In the genomic region with DNA sequence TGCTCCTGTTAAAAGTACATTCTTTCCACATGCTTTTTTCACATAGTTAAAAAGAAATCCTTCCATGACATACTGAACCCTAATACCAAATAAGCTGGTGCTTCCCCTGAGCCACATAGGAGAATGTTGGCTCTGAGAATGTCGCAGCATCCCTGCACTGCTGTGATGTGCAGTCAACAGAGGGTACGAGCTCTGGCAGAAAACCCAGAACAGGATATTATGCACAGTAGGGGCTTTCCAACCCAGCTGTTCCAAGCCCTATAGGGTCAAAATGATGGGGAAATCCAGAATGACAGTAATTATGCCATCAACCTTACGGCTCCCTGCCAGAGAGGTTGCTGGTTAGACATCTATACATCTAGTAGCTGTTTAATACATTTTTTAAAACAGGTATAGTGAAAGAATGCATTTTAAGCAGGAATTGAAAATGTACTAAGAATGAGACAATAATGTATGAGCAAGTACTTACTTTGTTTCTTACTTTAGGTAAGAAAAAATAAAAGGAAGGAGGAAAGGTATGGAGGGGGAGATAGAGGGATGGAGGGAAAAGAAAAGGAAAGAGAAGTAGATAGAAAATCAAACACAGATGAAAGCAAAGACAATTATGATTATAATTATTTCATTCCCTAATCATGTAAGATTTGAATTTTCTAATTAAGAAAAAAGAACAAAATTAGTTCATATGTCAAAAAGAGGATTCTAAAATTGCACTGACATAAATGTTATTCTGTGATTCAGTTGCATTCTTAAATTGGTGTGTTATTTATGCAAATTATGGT, we compare ENCODE assay signal across 9 cellular contexts.
DNase-seq lines count a peak whose midpoint lies in the region; ATAC-seq and TF ChIP-seq lines count a peak whose summit lies in the region.
"Had no signal": no experiment of that assay in that cellular context is flagged by ENCODE, and none has a peak within 500 bp of the region (broad histone marks: within the 10 kb centered on the region; RNA-seq: fewer than 3 reads in every experiment).

No MANE protein-coding gene starts in this region.

- peak overlapping the region; percentile 61 to 85 for H3K4me3 Mint-ChIP-seq in stimulated activated naive CD8-positive, alpha-beta T cell treated with anti-CD3 and anti-CD28 coated beads, Interleukin-15, amount 100 ng/mL, for 72 hours
- H3K4me3 Mint-ChIP-seq in glutamatergic neuron (ENCODE audit: unreplicated experiment) = no peak overlapping the region

- no peaks in the 10 kb centered on the region for H3K27me3 ChIP-seq in HL-60 (ENCODE audit: insufficient read depth, poor library complexity, severe bottlenecking)
- H3K27me3 ChIP-seq: Peyer's patch had no signal

- H3K27ac Mint-ChIP-seq in activated naive CD4-positive, alpha-beta T cell treated with anti-CD3 and anti-CD28 coated beads, Interleukin-2, amount 50 U/mL, for 72 hours = peak overlapping the region; percentile 84 to 99
- H3K27ac Mint-ChIP-seq in stimulated activated naive CD8-positive, alpha-beta T cell treated with anti-CD3 and anti-CD28 coated beads, Interleukin-15, amount 100 ng/mL, for 72 hours = peak overlapping the region; percentile 93 to 96
- H3K27ac Mint-ChIP-seq in glutamatergic neuron (ENCODE audit: unreplicated experiment) = no peak overlapping the region

- no peak for TF ChIP-seq CTCF in HL-60 (IDR thresholded peaks at IDR 0.05; ENCODE audit: insufficient read depth, low read length)
- no peak for TF ChIP-seq CTCF in glutamatergic neuron (IDR thresholded peaks at IDR 0.05; ENCODE audit: partially characterized antibody, unreplicated experiment)

- H3K9me3 Mint-ChIP-seq in activated naive CD4-positive, alpha-beta T cell treated with anti-CD3 and anti-CD28 coated beads, Interleukin-2, amount 50 U/mL, for 72 hours = no peaks in the 10 kb centered on the region
- H3K9me3 Mint-ChIP-seq in stimulated activated naive CD8-positive, alpha-beta T cell treated with anti-CD3 and anti-CD28 coated beads, Interleukin-15, amount 100 ng/mL, for 72 hours = no peaks in the 10 kb centered on the region
- H3K9me3 Mint-ChIP-seq in glutamatergic neuron (ENCODE audit: unreplicated experiment) = no peaks in the 10 kb centered on the region

- H3K27ac ChIP-seq in HL-60 (replicated peaks) = peak overlapping the region; percentile 38

- DNase-seq in activated gamma-delta T cell treated with Interleukin-2 at 50 U/mL for 16 hours (peak; percentile 10), activated gamma-delta T cell (lab: John Stamatoyannopoulos, UW) (no peak), HL-60 (ENCODE audit: low read depth in 1 of 2, low spot score in 1 of 2) (no peak), COLO829 (ENCODE audit: low spot score) (no peak), glutamatergic neuron (no peak), DMS153 treated with DMSO at 0.1 percent for 48 hours (lab: John Stamatoyannopoulos, UW; ENCODE audit: unreplicated experiment) (no peak)
- peak; percentile 43 to 71 for DNase-seq in activated naive CD4-positive, alpha-beta T cell treated with anti-CD3 and anti-CD28 coated beads, Interleukin-2, amount 50 U/mL, for 72 hours (ENCODE audit: low spot score in 2 of 2)
- DNase-seq in stimulated activated naive CD8-positive, alpha-beta T cell treated with anti-CD3 and anti-CD28 coated beads, Interleukin-15, amount 100 ng/mL, for 72 hours = peak; percentile 47 to 73

- no peaks in the 10 kb centered on the region for H3K36me3 Mint-ChIP-seq in activated naive CD4-positive, alpha-beta T cell treated with anti-CD3 and anti-CD28 coated beads, Interleukin-2, amount 50 U/mL, for 72 hours
- H3K36me3 Mint-ChIP-seq in glutamatergic neuron (ENCODE audit: unreplicated experiment) = no peaks in the 10 kb centered on the region

- ATAC-seq in activated naive CD4-positive, alpha-beta T cell treated with anti-CD3 and anti-CD28 coated beads, Interleukin-2, amount 50 U/mL, for 72 hours = peak; percentile 84 to 94
- peak; percentile 89 for ATAC-seq in stimulated activated naive CD8-positive, alpha-beta T cell treated with anti-CD3 and anti-CD28 coated beads, Interleukin-15, amount 100 ng/mL, for 72 hours

- H3K4me3 ChIP-seq in HL-60 (replicated peaks; ENCODE audit: insufficient read depth, low read length) = no peak overlapping the region
- H3K4me3 ChIP-seq: Peyer's patch had no signal

- H3K27me3 Mint-ChIP-seq in stimulated activated naive CD8-positive, alpha-beta T cell treated with anti-CD3 and anti-CD28 coated beads, Interleukin-15, amount 100 ng/mL, for 72 hours = no peaks in the 10 kb centered on the region
- peaks cover 2% of the 10 kb centered on the region for H3K27me3 Mint-ChIP-seq in glutamatergic neuron (ENCODE audit: unreplicated experiment)

- H3K4me1 Mint-ChIP-seq in stimulated activated naive CD8-positive, alpha-beta T cell treated with anti-CD3 and anti-CD28 coated beads, Interleukin-15, amount 100 ng/mL, for 72 hours = peaks cover 59% of the 10 kb centered on the region
- peaks cover 13% of the 10 kb centered on the region for H3K4me1 Mint-ChIP-seq in glutamatergic neuron (ENCODE audit: low read depth, unreplicated experiment)

Comparison
In these comparisons a context has a peak if more than half of its experiments do, and no peak if none do; other contexts are left out.
1. DNase-seq: peak in activated gamma-delta T cell treated with Interleukin-2 at 50 U/mL for 16 hours (single experiment), activated naive CD4-positive, alpha-beta T cell treated with anti-CD3 and anti-CD28 coated beads, Interleukin-2, amount 50 U/mL, for 72 hours (2 of 2) and stimulated activated naive CD8-positive, alpha-beta T cell treated with anti-CD3 and anti-CD28 coated beads, Interleukin-15, amount 100 ng/mL, for 72 hours (2 of 2); none in activated gamma-delta T cell (single experiment), HL-60 (0 of 2), COLO829 (single experiment), glutamatergic neuron (single experiment) and DMS153 treated with DMSO at 0.1 percent for 48 hours (single experiment).